ENCODE assay signal across 26 cellular contexts in the genomic region with DNA sequence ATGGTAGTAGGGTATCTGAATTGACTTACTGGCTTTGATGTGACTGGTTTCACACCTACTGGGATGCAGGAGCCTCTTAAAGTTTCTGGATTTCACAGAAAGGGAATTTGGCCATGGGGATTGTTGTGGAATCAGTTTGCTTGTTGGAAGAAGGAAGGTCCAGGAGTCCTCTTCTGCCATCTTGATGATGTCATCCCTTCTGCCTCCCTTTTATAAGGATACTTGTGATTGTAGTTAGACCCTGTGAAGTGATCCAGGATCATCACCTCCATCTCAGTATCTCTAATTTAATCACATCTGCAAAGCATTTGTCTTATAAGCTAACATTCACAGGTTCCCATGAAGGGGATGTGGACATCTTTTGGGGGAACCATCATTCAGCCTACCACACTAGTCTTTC.
"Had no signal": no experiment of that assay in that cellular context is flagged by ENCODE, and none has a peak within 500 bp of the region (broad histone marks: within the 10 kb centered on the region; RNA-seq: fewer than 3 reads in every experiment).

No MANE protein-coding gene starts in this region.

- H3K27me3 ChIP-seq: stomach, suprapubic skin, testis, thyroid gland, tibial artery, tibial nerve, transverse colon, upper lobe of left lung, upper lobe of right lung, uterus, vagina had no signal

- H3K4me1 ChIP-seq: stomach, suprapubic skin, testis, thyroid gland, tibial artery, tibial nerve, transverse colon, upper lobe of left lung, upper lobe of right lung, uterus, vagina had no signal

- H3K4me3 ChIP-seq: stomach, suprapubic skin, testis, thoracic aorta, thyroid gland, tibial artery, tibial nerve, transverse colon, upper lobe of left lung, upper lobe of right lung, uterus, vagina had no signal

- ATAC-seq: stimulated activated effector memory CD8-positive, alpha-beta T cell treated with anti-CD3 and anti-CD28 coated beads, Interleukin-12 subunit alpha, Interleukin-12 subunit beta, amount 100 ng/mL, for 72 hours; stimulated activated memory B cell treated with anti-CD40 and anti-IgM and Interleukin-4, amounts not matched to agents 10 μg/mL and 1 μg/mL and 100 μg/mL, for 72 hours; stimulated activated naive B cell treated with anti-CD40 and anti-IgM and Interleukin-4, amounts not matched to agents 10 μg/mL and 1 μg/mL and 100 μg/mL, for 72 hours; stimulated activated naive CD8-positive, alpha-beta T cell treated with anti-CD3 and anti-CD28 coated beads, Interleukin-15, amount 100 ng/mL, for 72 hours; stimulated activated naive CD8-positive, alpha-beta T cell treated with anti-CD3 and anti-CD28 coated beads, Interleukin-15, Interleukin-2, amounts not matched to agents 100 U/mL and 50 U/mL, for 24 hours; upper lobe of right lung had no signal

- H3K27ac ChIP-seq: stomach, suprapubic skin, testis, thoracic aorta, thyroid gland, tibial artery, tibial nerve, transverse colon, upper lobe of left lung, upper lobe of right lung, uterus, vagina had no signal

- H3K9me3 ChIP-seq: suprapubic skin, testis, thyroid gland, upper lobe of right lung, vagina had no signal

- H3K36me3 ChIP-seq: thoracic aorta, thyroid gland, transverse colon, upper lobe of left lung, upper lobe of right lung, uterus, vagina had no signal

- DNase-seq: stimulated activated CD4-positive, alpha-beta T cell treated with anti-CD3 and anti-CD28 coated beads, Interleukin-2, amount 100 ng/mL, for 48 hours; stimulated activated CD4-positive, alpha-beta T cell treated with anti-CD3 and anti-CD28 coated beads, Interleukin-4, amount 100 ng/mL, for 1 hour; stimulated activated CD4-positive, alpha-beta T cell treated with anti-CD3 and anti-CD28 coated beads, Interleukin-4, amount 100 ng/mL, for 24 hours; stimulated activated CD4-positive, alpha-beta T cell treated with anti-CD3 and anti-CD28 coated beads, Interleukin-4, amount 100 ng/mL, for 4 hours; stimulated activated CD8-positive, alpha-beta memory T cell treated with anti-CD3 and anti-CD28 coated beads, Interleukin-4, amount 100 ng/mL, for 48 hours; stimulated activated naive B cell treated with anti-CD40 and anti-IgM and Interleukin-4, amounts not matched to agents 10 μg/mL and 1 μg/mL and 100 μg/mL, for 72 hours; stimulated activated naive CD4-positive, alpha-beta T cell; stimulated activated naive CD4-positive, alpha-beta T cell treated with Interleukin-2 at 50 U/mL for 16 hours; stimulated activated naive CD8-positive, alpha-beta T cell treated with anti-CD3 and anti-CD28 coated beads, Interleukin-15, amount 100 ng/mL, for 72 hours; stimulated activated naive CD8-positive, alpha-beta T cell treated with anti-CD3 and anti-CD28 coated beads, Interleukin-15, Interleukin-2, amounts not matched to agents 100 U/mL and 50 U/mL, for 24 hours; stomach; substantia nigra; testis; thyroid gland; tibial artery; transverse colon; trophoblast cell; upper lobe of left lung; upper lobe of right lung; uterus had no signal
